Comparison of ENCODE assay signal across 1 cellular context in genomic region chr2:39381653-39382052, GRCh38.
TF ChIP-seq lines count a peak whose summit lies in the region.

No MANE protein-coding gene starts in this region.

TF ChIP-seq in H1, 55 proteins besides CTCF, POLR2A, EP300 and RAD21 (continued from another document):
- TF ChIP-seq E2F6 (IDR thresholded peaks at IDR 0.05): no peak
- no peak for TF ChIP-seq SP2 (IDR thresholded peaks at IDR 0.05; ENCODE audit: low read length)
- TF ChIP-seq YY1 (IDR thresholded peaks at IDR 0.05; ENCODE audit: low read depth, low read length): no peak
- TF ChIP-seq RBBP5 (IDR thresholded peaks at IDR 0.05; ENCODE audit: borderline replicate concordance, low read depth, low read length): 0 out of 2 replicates have a peak, but pooled peaks have one; percentile 41
- no peak for TF ChIP-seq SUZ12 (IDR thresholded peaks at IDR 0.05; ENCODE audit: low read length)
- TF ChIP-seq CHD1 (IDR thresholded peaks at IDR 0.05; ENCODE audit: low read depth, low read length): no peak
- no peak for TF ChIP-seq SIRT6 (IDR thresholded peaks at IDR 0.05; ENCODE audit: low read length)
- TF ChIP-seq FOSL1 (IDR thresholded peaks at IDR 0.05; ENCODE audit: insufficient read depth, low read depth, low read length): no peak
- no peak for TF ChIP-seq CHD2 (IDR thresholded peaks at IDR 0.05; ENCODE audit: low read length)
- TF ChIP-seq EZH2 (IDR thresholded peaks at IDR 0.05; ENCODE audit: low read depth, low read length, severe bottlenecking): no peak
- no peak for TF ChIP-seq RXRA (IDR thresholded peaks at IDR 0.05; ENCODE audit: insufficient read depth, low read depth, low read length)
- no peak for TF ChIP-seq KDM1A (IDR thresholded peaks at IDR 0.05; ENCODE audit: borderline replicate concordance, low read length)
- peak; percentile 74 for TF ChIP-seq ASH2L (IDR thresholded peaks at IDR 0.05; ENCODE audit: low read length)
